ENCODE assay signal across 8 cellular contexts in the genomic region with DNA sequence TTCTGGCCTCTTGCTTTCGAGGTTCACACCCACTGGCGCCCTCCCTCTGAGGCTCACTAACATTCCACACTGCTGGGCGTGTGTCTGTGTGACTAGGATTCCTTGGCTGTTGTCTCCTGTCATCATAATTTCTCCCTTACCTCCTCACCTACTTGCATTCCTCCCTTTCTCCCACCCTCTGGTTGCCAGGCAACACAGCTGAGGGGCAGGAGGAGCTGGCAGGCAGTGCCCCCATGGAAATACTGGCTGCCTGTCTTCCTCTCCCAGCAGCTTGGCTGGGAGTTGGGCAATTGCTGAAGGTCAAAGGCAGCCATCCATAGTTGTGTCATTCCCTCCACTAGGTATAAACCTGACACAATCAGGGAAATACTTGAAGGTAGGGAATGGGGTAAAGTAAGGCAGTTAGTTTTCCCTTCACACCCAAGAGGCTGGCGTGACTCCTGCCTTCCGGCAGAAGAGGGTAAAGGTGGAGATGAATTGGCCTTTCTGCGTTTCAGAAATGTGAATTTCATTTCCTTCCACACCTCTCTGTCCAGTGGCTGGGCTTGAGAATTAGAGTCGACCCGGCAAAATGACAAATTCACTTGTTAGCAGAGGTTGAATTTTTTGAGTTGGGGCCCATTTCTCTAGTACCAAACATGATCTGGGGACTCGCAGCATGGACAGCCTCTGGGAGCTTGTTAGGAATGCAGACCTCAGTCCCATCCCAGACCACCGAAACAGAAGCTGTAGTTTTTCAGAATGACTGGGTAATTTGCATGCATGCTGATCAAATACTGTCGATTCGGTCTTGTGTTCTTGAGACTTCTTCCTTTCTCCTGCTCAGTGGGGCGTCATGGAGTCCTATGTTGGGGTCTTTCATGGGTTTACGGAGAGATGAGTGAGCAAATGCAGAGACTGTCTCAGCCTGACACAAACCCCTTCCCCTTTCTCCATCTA. TPM values are rescaled to one million over a fixed set of nuclear protein-coding genes. Genes with fewer than 3 reads are reported as not detected.
DNase-seq lines count a peak whose midpoint lies in the region; ATAC-seq and TF ChIP-seq lines count a peak whose summit lies in the region.

No MANE protein-coding gene starts in this region.

- peak overlapping the region; percentile 13 for H3K4me3 Mint-ChIP-seq in chondrocyte (ENCODE audit: unreplicated experiment)
- H3K4me3 Mint-ChIP-seq in activated CD4-positive, alpha-beta memory T cell treated with anti-CD3 and anti-CD28 coated beads for 36 hours = no peak overlapping the region

- no peak overlapping the region for H3K14ac ChIP-seq in neuronal stem cell (ENCODE audit: low read length)

- no peak overlapping the region for H2BK120ac ChIP-seq in neuronal stem cell (ENCODE audit: low read depth, low read length)

- H3K9me3 ChIP-seq in neuronal stem cell (replicated peaks in 1 of 2; ENCODE audit: control insufficient read depth in 2 of 2, insufficient read depth in 1 of 2, low read depth in 1 of 2, low read length in 2 of 2) = peaks cover 3 to 7% of the 10 kb centered on the region in 2 donors

- no peaks in the 10 kb centered on the region for H3K27me3 Mint-ChIP-seq in chondrocyte (ENCODE audit: low read depth)
- peaks cover 21% of the 10 kb centered on the region for H3K27me3 Mint-ChIP-seq in activated CD4-positive, alpha-beta memory T cell treated with anti-CD3 and anti-CD28 coated beads for 36 hours

- peaks cover 20 to 25% of the 10 kb centered on the region in 2 donors for H3K4me1 ChIP-seq in neuronal stem cell (ENCODE audit: control insufficient read depth in 2 of 2, insufficient read depth in 1 of 2, low read depth in 1 of 2, low read length in 2 of 2)

- H3K23ac ChIP-seq in neuronal stem cell (ENCODE audit: low read depth, low read length, poor library complexity) = no peak overlapping the region

- no peak overlapping the region for H4K91ac ChIP-seq in neuronal stem cell (ENCODE audit: low read depth, low read length, poor library complexity)

- TF ChIP-seq CTCF in chondrocyte (IDR thresholded peaks at IDR 0.05) = peak; percentile 28

- H3K4me3 ChIP-seq in neuronal stem cell (ENCODE audit: low read length in 2 of 2) = no peak overlapping the region

- H3K4ac ChIP-seq in neuronal stem cell (ENCODE audit: low read length) = no peak overlapping the region

- H3K9ac ChIP-seq in neuronal stem cell (ENCODE audit: low read depth, low read length, poor library complexity) = no peak overlapping the region

- H3K4me2 ChIP-seq in neuronal stem cell (ENCODE audit: insufficient read depth, low read length, poor library complexity, severe bottlenecking) = no peak overlapping the region

- H3K18ac ChIP-seq in neuronal stem cell (ENCODE audit: low read length) = peak overlapping the region; percentile 52

- peaks cover 54% of the 10 kb centered on the region for H3K4me1 Mint-ChIP-seq in chondrocyte (ENCODE audit: low read depth)
- peaks cover 19% of the 10 kb centered on the region for H3K4me1 Mint-ChIP-seq in activated CD4-positive, alpha-beta memory T cell treated with anti-CD3 and anti-CD28 coated beads for 36 hours (ENCODE audit: low read depth)

- H3K27me3 ChIP-seq in neuronal stem cell (ENCODE audit: control insufficient read depth in 3 of 3, insufficient read depth in 3 of 3, low read depth in 1 of 3, low read length in 3 of 3) = no peaks in the 10 kb centered on the region

- no peak overlapping the region for H2BK5ac ChIP-seq in neuronal stem cell (ENCODE audit: low read length)

- no peak overlapping the region for H2AFZ ChIP-seq in neuronal stem cell (ENCODE audit: low read length)

- intact Hi-C loops in activated CD4-positive, alpha-beta memory T cell treated with anti-CD3 and anti-CD28 coated beads for 36 hours (cut with micrococcal nuclease) = no loop called here

- H3K27ac ChIP-seq in neuronal stem cell (replicated peaks; ENCODE audit: low read length) = no peak overlapping the region

- no peaks in the 10 kb centered on the region for H3K36me3 Mint-ChIP-seq in chondrocyte (ENCODE audit: low read depth)
- no peaks in the 10 kb centered on the region for H3K36me3 Mint-ChIP-seq in activated CD4-positive, alpha-beta memory T cell treated with anti-CD3 and anti-CD28 coated beads for 36 hours

- H4K8ac ChIP-seq in neuronal stem cell (ENCODE audit: low read depth, low read length) = no peak overlapping the region

- no peaks in the 10 kb centered on the region for H3K36me3 ChIP-seq in neuronal stem cell (replicated peaks in 1 of 2; ENCODE audit: control insufficient read depth in 2 of 2, insufficient read depth in 2 of 2, low read length in 2 of 2)

- H2AK5ac ChIP-seq in neuronal stem cell (ENCODE audit: low read depth, low read length) = no peak overlapping the region

- CTCF ChIA-PET in activated CD4-positive, alpha-beta memory T cell treated with anti-CD3 and anti-CD28 coated beads for 36 hours (lab: Charles Lee) = interaction anchor here (1.7 kb wide), 1 partner anchor 13 kb away, joined by 3 read pairs; no protein-coding TSS in a partner anchor

- H3K9me3 Mint-ChIP-seq in chondrocyte (ENCODE audit: low read depth) = peaks cover 4% of the 10 kb centered on the region
- H3K9me3 Mint-ChIP-seq in activated CD4-positive, alpha-beta memory T cell treated with anti-CD3 and anti-CD28 coated beads for 36 hours = no peaks in the 10 kb centered on the region

- POLR2A ChIA-PET in activated CD4-positive, alpha-beta memory T cell treated with anti-CD3 and anti-CD28 coated beads for 36 hours (lab: Charles Lee) = no interaction called here

- no CpG with 5 or more reads among the region's 14 CpGs for WGBS in neuronal stem cell (ENCODE audit: extremely low coverage in 2 of 2, insufficient read length in 2 of 2, insufficient replicate concordance in 1 of 2), 2 donors

- DNase-seq in GM04503 (ENCODE audit: low read depth) (peak; percentile 76), chondrocyte (ENCODE audit: low spot score) (no peak), neuronal stem cell (ENCODE audit: low spot score) (no peak), NCI-H2171 treated with DMSO at 0.1 percent for 48 hours (lab: John Stamatoyannopoulos, UW) (no peak), NCI-H2029 treated with DMSO at 0.1 percent for 48 hours (lab: John Stamatoyannopoulos, UW) (no peak)
- no peak for DNase-seq in activated CD4-positive, alpha-beta T cell treated with anti-CD3 and anti-CD28 coated beads, Interleukin-2, amount 50 U/mL, for 1 hour
- DNase-seq in activated CD4-positive, alpha-beta memory T cell treated with anti-CD3 and anti-CD28 coated beads for 36 hours = no peak

- no peak overlapping the region for H2BK12ac ChIP-seq in neuronal stem cell (ENCODE audit: low read length)

- peak; percentile 31 for ATAC-seq in HG03103 (IDR thresholded peaks at IDR 0.05; ENCODE audit: low read depth, unreplicated experiment)

- H3K27ac Mint-ChIP-seq in chondrocyte (ENCODE audit: unreplicated experiment) = peak overlapping the region; percentile 95
- H3K27ac Mint-ChIP-seq in activated CD4-positive, alpha-beta memory T cell treated with anti-CD3 and anti-CD28 coated beads for 36 hours = no peak overlapping the region

- no peaks in the 10 kb centered on the region for H3K79me1 ChIP-seq in neuronal stem cell (ENCODE audit: low read depth, low read length)

- no peak overlapping the region for H2BK15ac ChIP-seq in neuronal stem cell (ENCODE audit: low read length)

RNA-seq across cellular contexts. Expression of gene EMP1, which starts 24.3 kb away (rescaled TPM):
- total RNA-seq in chondrocyte = 30.7 to 58.3 TPM (median 35.7 TPM) in 3 replicates
- 1.8 TPM for polyA plus RNA-seq in neuronal stem cell (2013, experiment 1 of 2)
- 1.7 TPM for polyA plus RNA-seq in neuronal stem cell (2013, experiment 2 of 2)
- total RNA-seq in activated CD4-positive, alpha-beta memory T cell treated with anti-CD3 and anti-CD28 coated beads for 36 hours = 10 to 100 TPM; 54.4 to 57.3 TPM
